In genomic region chr5:171630047-171630669, GRCh38 we compare ENCODE assay signal across 8 cellular contexts.
DNase-seq lines count a peak whose midpoint lies in the region; ATAC-seq and TF ChIP-seq lines count a peak whose summit lies in the region.

No MANE protein-coding gene starts in this region.

- peaks cover 0 to 14% (median 0%) of the 10 kb centered on the region in 3 donors for H3K4me1 ChIP-seq in gastroesophageal sphincter

- TF ChIP-seq CTCF in AG04449 (IDR thresholded peaks at IDR 0.05; ENCODE audit: insufficient read depth, low read length, missing control alignments) (peak; percentile 76), gastroesophageal sphincter (IDR thresholded peaks at IDR 0.05) (peak in 3 of 4 experiments; percentile 44 to 75 (median 46))

- peak overlapping the region; percentile 20; the same call in 1 of the 2 replicates for H3K4me3 ChIP-seq in AG04449 (ENCODE audit: low read depth, low read length)
- no peak overlapping the region for H3K4me3 ChIP-seq in gastroesophageal sphincter

- DNase-seq in AG04449 (ENCODE audit: low read depth, low spot score) (no peak), HCEC 1CT (peak; percentile 55), SK-N-DZ (ENCODE audit: low spot score) (peak; percentile 70), pulmonary artery endothelial cell (ENCODE audit: low read depth, low spot score) (peak; percentile 30), activated gamma-delta T cell treated with Interleukin-2 at 50 U/mL for 16 hours (no peak)

- WGBS in gastroesophageal sphincter (ENCODE audit: low coverage in 1 of 2), 2 donors: 17 to 47% methylated on average over 2 to 5 of the region's 32 CpGs

- H3K27ac ChIP-seq in gastroesophageal sphincter: no peak overlapping the region

- no peak for TF ChIP-seq EP300 in gastroesophageal sphincter (IDR thresholded peaks at IDR 0.05)

- CTCF ChIA-PET in AG04449 (lab: Yijun Ruan, JAX): interaction anchor here (0.6 to 8.3 kb wide), 31 partner anchors 9 to 429 kb away, joined by 3 to 112 read pairs (median 4); partner anchors contain the start of gene FGF18

- POLR2A ChIA-PET in AG04449 (lab: Yijun Ruan, JAX): interaction anchor here (1.5 kb wide), 1 partner anchor 108 kb away, joined by 4 read pairs; no protein-coding TSS in a partner anchor

- H3K27me3 ChIP-seq in gastroesophageal sphincter: peaks cover 62% of the 10 kb centered on the region

- H3K9me3 ChIP-seq in gastroesophageal sphincter: no peaks in the 10 kb centered on the region

- peak; percentile 69 for ATAC-seq in gastroesophageal sphincter
- ATAC-seq in HG02678 (IDR thresholded peaks at IDR 0.05; ENCODE audit: unreplicated experiment): no peak
- ATAC-seq in HG03439 (IDR thresholded peaks at IDR 0.05; ENCODE audit: unreplicated experiment): no peak

- H3K36me3 ChIP-seq in gastroesophageal sphincter: no peaks in the 10 kb centered on the region

- no peak for TF ChIP-seq POLR2A in gastroesophageal sphincter (IDR thresholded peaks at IDR 0.05)

Comparison
In these comparisons a context has a peak if more than half of its experiments do, and no peak if none do; other contexts are left out.
1. DNase-seq: peak in HCEC 1CT (single experiment), SK-N-DZ (single experiment) and pulmonary artery endothelial cell (single experiment); none in AG04449 (single experiment) and activated gamma-delta T cell treated with Interleukin-2 at 50 U/mL for 16 hours (single experiment).